Comparison of ENCODE assay signal across 9 cellular contexts in the genomic region with DNA sequence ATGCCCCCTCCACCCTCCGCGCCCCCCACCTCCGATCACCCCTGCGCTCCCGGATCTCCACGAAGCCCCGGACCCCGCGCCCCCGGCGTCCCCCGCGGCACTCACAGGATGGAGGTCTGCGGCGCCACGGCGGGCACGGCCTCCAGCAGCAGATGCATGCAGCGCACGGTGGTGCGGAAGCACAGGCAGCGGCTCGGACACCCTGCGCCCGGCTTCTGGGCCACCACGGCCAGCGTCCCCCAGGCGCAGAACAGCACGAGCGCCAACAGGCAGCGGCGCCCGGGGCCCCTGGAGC. TPM values are rescaled to one million over a fixed set of nuclear protein-coding genes. Genes with fewer than 3 reads are reported as not detected.
DNase-seq lines count a peak whose midpoint lies in the region; ATAC-seq and TF ChIP-seq lines count a peak whose summit lies in the region.
"Had no signal": no experiment of that assay in that cellular context is flagged by ENCODE, and none has a peak within 500 bp of the region (broad histone marks: within the 10 kb centered on the region; RNA-seq: fewer than 3 reads in every experiment).

No MANE protein-coding gene starts in this region.

- peak; percentile 46 for ATAC-seq in activated naive CD8-positive, alpha-beta T cell treated with anti-CD3 and anti-CD28 coated beads, Interleukin-2, amount 10 ng/mL, durations not matched to agents 7 days and 5 days (ENCODE audit: low read depth)
- no peak for ATAC-seq in HG03025 (IDR thresholded peaks at IDR 0.05; ENCODE audit: low FRiP score, unreplicated experiment)
- no peak for ATAC-seq in HG02623 (IDR thresholded peaks at IDR 0.05; ENCODE audit: unreplicated experiment)

- POLR2A ChIA-PET in activated naive CD8-positive, alpha-beta T cell treated with anti-CD3 and anti-CD28 coated beads, Interleukin-2, amount 10 ng/mL, durations not matched to agents 7 days and 5 days (lab: Charles Lee): no interaction called here

- peaks cover 41% of the 10 kb centered on the region for H3K27me3 Mint-ChIP-seq in activated naive CD8-positive, alpha-beta T cell treated with anti-CD3 and anti-CD28 coated beads, Interleukin-2, amount 10 ng/mL, durations not matched to agents 7 days and 5 days

- H3K36me3 Mint-ChIP-seq in activated naive CD8-positive, alpha-beta T cell treated with anti-CD3 and anti-CD28 coated beads, Interleukin-2, amount 10 ng/mL, durations not matched to agents 7 days and 5 days: no peaks in the 10 kb centered on the region

- peaks cover 0 to 52% of the 10 kb centered on the region in 2 donors for H3K4me1 ChIP-seq in right atrium auricular region

- peaks cover 4% of the 10 kb centered on the region for H3K4me1 Mint-ChIP-seq in activated naive CD8-positive, alpha-beta T cell treated with anti-CD3 and anti-CD28 coated beads, Interleukin-2, amount 10 ng/mL, durations not matched to agents 7 days and 5 days

- H3K36me3 ChIP-seq in right atrium auricular region: no peaks in the 10 kb centered on the region

- H3K9me3 ChIP-seq in right atrium auricular region: no peaks in the 10 kb centered on the region

- no peaks in the 10 kb centered on the region for H3K27me3 ChIP-seq in right atrium auricular region

- H3K27ac Mint-ChIP-seq in activated naive CD8-positive, alpha-beta T cell treated with anti-CD3 and anti-CD28 coated beads, Interleukin-2, amount 10 ng/mL, durations not matched to agents 7 days and 5 days: no peak overlapping the region

- H3K4me3 Mint-ChIP-seq in activated naive CD8-positive, alpha-beta T cell treated with anti-CD3 and anti-CD28 coated beads, Interleukin-2, amount 10 ng/mL, durations not matched to agents 7 days and 5 days: no peak overlapping the region

- peak overlapping the region; percentile 92 for H3K27ac ChIP-seq in right atrium auricular region

- no peak for DNase-seq in HFF-Myc (ENCODE audit: extremely low read depth, low read depth)
- peak; percentile 43 for DNase-seq in activated naive CD8-positive, alpha-beta T cell treated with anti-CD3 and anti-CD28 coated beads, Interleukin-2, amount 10 ng/mL, durations not matched to agents 7 days and 5 days
- DNase-seq in right atrium auricular region (ENCODE audit: low spot score): no peak
- DNase-seq in skeletal muscle cell (ENCODE audit: low read depth): no peak
- DNase-seq in GF-D8 (lab: John Stamatoyannopoulos, UW): no peak
- no peak for DNase-seq in effector CD4-positive, alpha-beta T cell
- DNase-seq: activated CD4-positive, alpha-beta T cell treated with anti-CD3 and anti-CD28 coated beads for 1 hour had no signal

- H3K9me3 Mint-ChIP-seq in activated naive CD8-positive, alpha-beta T cell treated with anti-CD3 and anti-CD28 coated beads, Interleukin-2, amount 10 ng/mL, durations not matched to agents 7 days and 5 days: no peaks in the 10 kb centered on the region

- no peak for TF ChIP-seq CTCF in HFF-Myc (IDR thresholded peaks at IDR 0.05; ENCODE audit: low read depth, low read length, missing control alignments)
- TF ChIP-seq CTCF in right atrium auricular region (IDR thresholded peaks at IDR 0.05): no peak

- H3K4me3 ChIP-seq in HFF-Myc (replicated peaks; ENCODE audit: low read depth, low read length) (peak overlapping the region; percentile 67), right atrium auricular region (peak overlapping the region; percentile 64 to 73), skeletal muscle cell (ENCODE audit: low read depth, low read length) (peak overlapping the region; percentile 74)

RNA-seq across cellular contexts. Expression of a gene that starts 0.2 kb away (rescaled TPM):
- 1 to 10 TPM in 1 of 2 experiments, under 1 TPM in 1; 0.86 to 1.8 TPM for total RNA-seq in activated naive CD8-positive, alpha-beta T cell treated with anti-CD3 and anti-CD28 coated beads, Interleukin-2, amount 10 ng/mL, durations not matched to agents 7 days and 5 days
- 10 to 100 TPM; 25.4 to 26.9 TPM for total RNA-seq in right atrium auricular region

Comparison
In these comparisons a context has a peak if more than half of its experiments do, and no peak if none do; other contexts are left out.
1. RNA of a gene that starts 0.2 kb away (total RNA-seq): 25.4 to 26.9 TPM in right atrium auricular region; 0.86 to 1.8 TPM in activated naive CD8-positive, alpha-beta T cell treated with anti-CD3 and anti-CD28 coated beads, Interleukin-2, amount 10 ng/mL, durations not matched to agents 7 days and 5 days; every median in the first group is over 4 times any median in the second.
2. Peak in every context shown above with its lines, with median percentiles within 50 percentile points of each other: H3K4me3 ChIP-seq.